In genomic region chr2:189285962-189286648, GRCh38 we compare ENCODE assay signal across 8 cellular contexts.
DNase-seq lines count a peak whose midpoint lies in the region; ATAC-seq and TF ChIP-seq lines count a peak whose summit lies in the region.

No MANE protein-coding gene starts in this region.

- DNase-seq in GM04503 (ENCODE audit: low read depth) (peak; percentile 85), RWPE2 (ENCODE audit: low spot score) (no peak), foreskin keratinocyte (peak; percentile 50 to 69), skeletal muscle cell (ENCODE audit: low read depth) (peak; percentile 88), NCI-H1048 (lab: John Stamatoyannopoulos, UW) (no peak), Karpas-422 (no peak), GM23338 (ENCODE audit: low spot score) (no peak)

- H3K9me3 Mint-ChIP-seq in GM23338 = no peaks in the 10 kb centered on the region

- H3K4me1 ChIP-seq in RWPE2 (ENCODE audit: insufficient read depth, poor library complexity, severe bottlenecking) (peaks cover 29% of the 10 kb centered on the region), foreskin keratinocyte (peaks cover 14% of the 10 kb centered on the region), Karpas-422 (ENCODE audit: low read length) (no peaks in the 10 kb centered on the region), GM23338 (ENCODE audit: insufficient read depth) (no peaks in the 10 kb centered on the region)

- H3K79me2 ChIP-seq in Karpas-422 (ENCODE audit: low read length) (no peaks in the 10 kb centered on the region), GM23338 (replicated peaks; ENCODE audit: insufficient read depth) (no peaks in the 10 kb centered on the region)

- H3F3A ChIP-seq in GM23338 (replicated peaks; ENCODE audit: low read depth) = no peaks in the 10 kb centered on the region

- no peaks in the 10 kb centered on the region for H4K20me1 ChIP-seq in Karpas-422 (ENCODE audit: insufficient read depth, low read depth, low read length)
- no peaks in the 10 kb centered on the region for H4K20me1 ChIP-seq in GM23338 (replicated peaks; ENCODE audit: insufficient read depth)

- H3K27me3 Mint-ChIP-seq in GM23338 (ENCODE audit: insufficient read depth, low read depth, poor library complexity) = peaks cover 3% of the 10 kb centered on the region

- no peaks in the 10 kb centered on the region for H3K9me2 ChIP-seq in Karpas-422 (replicated peaks; ENCODE audit: insufficient read depth, low read length)
- no peaks in the 10 kb centered on the region for H3K9me2 ChIP-seq in GM23338 (ENCODE audit: insufficient read depth)

- H3K36me3 ChIP-seq in RWPE2 (ENCODE audit: low read depth) = no peaks in the 10 kb centered on the region
- H3K36me3 ChIP-seq in Karpas-422 (ENCODE audit: insufficient read depth, low read length) = no peaks in the 10 kb centered on the region
- H3K36me3 ChIP-seq in GM23338 (ENCODE audit: insufficient read depth) = no peaks in the 10 kb centered on the region

- H3K9me3 ChIP-seq in RWPE2 (ENCODE audit: severe bottlenecking) (no peaks in the 10 kb centered on the region), Karpas-422 (ENCODE audit: low read length) (no peaks in the 10 kb centered on the region)

- peaks cover 9% of the 10 kb centered on the region; the same call in 2 of the 3 replicates for H3K4me1 Mint-ChIP-seq in GM23338

- H3K27ac Mint-ChIP-seq in GM23338 = no peak overlapping the region

- H2AFZ ChIP-seq in Karpas-422 (ENCODE audit: low read length) (no peak overlapping the region), GM23338 (no peak overlapping the region; the same call in 1 of the 2 replicates)

- no peak overlapping the region for H3K4me3 Mint-ChIP-seq in GM23338

- H3K9ac ChIP-seq in Karpas-422 (ENCODE audit: low read length) = no peak overlapping the region

- ATAC-seq in RWPE2 (ENCODE audit: low read depth) (peak; percentile 78), foreskin keratinocyte (peak; percentile 47), HG03159 (IDR thresholded peaks at IDR 0.05; ENCODE audit: unreplicated experiment) (no peak), GM23338 (no peak)

- no peak overlapping the region for H3K4me3 ChIP-seq in RWPE2 (ENCODE audit: severe bottlenecking)
- no peak overlapping the region for H3K4me3 ChIP-seq in skeletal muscle cell (ENCODE audit: low read depth, low read length)
- no peak overlapping the region for H3K4me3 ChIP-seq in Karpas-422 (ENCODE audit: low read length)
- no peak overlapping the region for H3K4me3 ChIP-seq in GM23338

- TF ChIP-seq CTCF in RWPE2 (IDR thresholded peaks at IDR 0.05; ENCODE audit: poor library complexity, severe bottlenecking) (no peak), foreskin keratinocyte (conservative IDR thresholded peaks at IDR 0.05) (no peak), GM23338 (conservative IDR thresholded peaks at IDR 0.05; ENCODE audit: low read depth in 2 of 2) (no peak)

- H3K36me3 Mint-ChIP-seq in GM23338 (ENCODE audit: low read depth) = no peaks in the 10 kb centered on the region

- no peaks in the 10 kb centered on the region for H3K27me3 ChIP-seq in RWPE2 (ENCODE audit: insufficient read depth, poor library complexity, severe bottlenecking)
- H3K27me3 ChIP-seq in foreskin keratinocyte = no peaks in the 10 kb centered on the region
- H3K27me3 ChIP-seq in Karpas-422 (ENCODE audit: low read length) = no peaks in the 10 kb centered on the region
- no peaks in the 10 kb centered on the region for H3K27me3 ChIP-seq in GM23338 (ENCODE audit: insufficient read depth)

- H3K4me2 ChIP-seq in Karpas-422 (ENCODE audit: low read depth, low read length, poor library complexity, severe bottlenecking) (no peak overlapping the region), GM23338 (no peak overlapping the region)

- peak overlapping the region; percentile 85 for H3K27ac ChIP-seq in RWPE2 (ENCODE audit: poor library complexity, severe bottlenecking)
- peak overlapping the region; percentile 11 for H3K27ac ChIP-seq in foreskin keratinocyte
- H3K27ac ChIP-seq in Karpas-422 (ENCODE audit: low read length) = no peak overlapping the region
- no peak overlapping the region for H3K27ac ChIP-seq in GM23338 (ENCODE audit: low read depth)

TF ChIP-seq in GM23338, 12 proteins besides CTCF, POLR2A, EP300 and RAD21 (continues in another document):
- TF ChIP-seq EZH2phosphoT487 (IDR thresholded peaks at IDR 0.05; ENCODE audit: unreplicated experiment) (no peak), POLR2AphosphoS5 (IDR thresholded peaks at IDR 0.05; ENCODE audit: low read depth) (no peak), ZNF114 (CRISPR knock-in tag; IDR thresholded peaks at IDR 0.05) (no peak), ZNF462 (CRISPR knock-in tag; IDR thresholded peaks at IDR 0.05) (no peak), CREB1 (CRISPR knock-in tag; IDR thresholded peaks at IDR 0.05; ENCODE audit: low read depth) (no peak)

Comparison
In these comparisons a context has a peak if more than half of its experiments do, and no peak if none do; other contexts are left out.
1. DNase-seq: peak in GM04503 (single experiment), foreskin keratinocyte (2 of 2) and skeletal muscle cell (single experiment); none in RWPE2 (single experiment), NCI-H1048 (single experiment), Karpas-422 (single experiment) and GM23338 (single experiment).
2. ATAC-seq: peak in RWPE2 (single experiment) and foreskin keratinocyte (single experiment); none in HG03159 (single experiment) and GM23338 (single experiment).
3. H3K27ac ChIP-seq: peak in RWPE2 (single experiment) and foreskin keratinocyte (single experiment); none in Karpas-422 (single experiment) and GM23338 (single experiment).